8 cellular contexts compared by ENCODE assay signal in genomic region chr22:20964090-20964798, GRCh38. TPM values are rescaled to one million over a fixed set of nuclear protein-coding genes. Genes with fewer than 3 reads are reported as not detected.
DNase-seq lines count a peak whose midpoint lies in the region; TF ChIP-seq lines count a peak whose summit lies in the region.

No MANE protein-coding gene starts in this region.

- no peak overlapping the region for H2BK120ac ChIP-seq in mesenchymal stem cell (ENCODE audit: low read depth, low read length)

- DNase-seq in activated naive CD4-positive, alpha-beta T cell (lab: John Stamatoyannopoulos, UW): no peak
- DNase-seq in MCF 10A (ENCODE audit: unreplicated experiment) (no peak), mesenchymal stem cell (no peak), type B pancreatic cell (ENCODE audit: extremely low spot score, unreplicated experiment) (no peak), SK-N-DZ (ENCODE audit: low spot score) (no peak), NCI-H1417 treated with DMSO at 0.1 percent for 48 hours (lab: John Stamatoyannopoulos, UW) (no peak), H4 (ENCODE audit: low spot score) (no peak)

- H3K4me3 ChIP-seq in mesenchymal stem cell (ENCODE audit: insufficient read depth in 1 of 2, low read depth in 1 of 2, low read length in 2 of 2): peak overlapping the region in 1 of 2 experiments; percentile 53

- H2AFZ ChIP-seq in mesenchymal stem cell (ENCODE audit: low read depth, low read length): no peak overlapping the region

- peaks cover 2% of the 10 kb centered on the region for H3K27me3 Mint-ChIP-seq in activated naive CD4-positive, alpha-beta T cell treated with anti-CD3 and anti-CD28 coated beads, Interleukin-2, amount 50 U/mL, for 24 hours
- H3K27me3 Mint-ChIP-seq in MCF 10A (ENCODE audit: insufficient read depth, unreplicated experiment) (no peaks in the 10 kb centered on the region), type B pancreatic cell (peaks cover 15% of the 10 kb centered on the region)

- no peak overlapping the region for H3K4ac ChIP-seq in mesenchymal stem cell (ENCODE audit: low read depth in 1 of 2, low read length in 2 of 2)

- H3K23ac ChIP-seq in mesenchymal stem cell (ENCODE audit: low read length in 2 of 2): peak overlapping the region in 1 of 2 experiments; percentile 19

- intact Hi-C loops in MCF 10A (cut with micrococcal nuclease): no loop called here

- no peak overlapping the region for H3K9ac ChIP-seq in mesenchymal stem cell (ENCODE audit: low read length)

- no peak overlapping the region for H4K91ac ChIP-seq in mesenchymal stem cell (ENCODE audit: low read length)

- BruUV-seq in MCF 10A (replicated peaks; lab: Mats Ljungman, UMichigan): no TSS peak

- no peak for TF ChIP-seq CTCF in MCF 10A (IDR thresholded peaks at IDR 0.05; ENCODE audit: unreplicated experiment)
- TF ChIP-seq CTCF in type B pancreatic cell (conservative IDR thresholded peaks at IDR 0.05): no peak

- no peaks in the 10 kb centered on the region for H3K36me3 ChIP-seq in mesenchymal stem cell (ENCODE audit: control insufficient read depth in 1 of 2, insufficient read depth in 2 of 2, low read depth in 1 of 2, low read length in 2 of 2)

- no peaks in the 10 kb centered on the region for H3K9me3 ChIP-seq in mesenchymal stem cell (ENCODE audit: control insufficient read depth, low read length)

- 84% methylated on average over 4 of the region's 6 CpGs for WGBS in mesenchymal stem cell

- no peak overlapping the region for H3K27ac Mint-ChIP-seq in activated naive CD4-positive, alpha-beta T cell treated with anti-CD3 and anti-CD28 coated beads, Interleukin-2, amount 50 U/mL, for 24 hours
- H3K27ac Mint-ChIP-seq in MCF 10A (ENCODE audit: low read depth, unreplicated experiment) (no peak overlapping the region), type B pancreatic cell (no peak overlapping the region)

- no peak overlapping the region for H3K27ac ChIP-seq in mesenchymal stem cell (ENCODE audit: low read length, poor library complexity, severe bottlenecking)

- POLR2A ChIA-PET in MCF 10A (lab: Yijun Ruan, JAX): interaction anchor here (1.5 kb wide), 1 partner anchor 18 kb away, joined by 3 read pairs; the partner anchor contains the start of gene LZTR1

- peak overlapping the region; percentile 9 for H4K8ac ChIP-seq in mesenchymal stem cell (ENCODE audit: low read length)

- H2BK12ac ChIP-seq in mesenchymal stem cell (ENCODE audit: low read length in 2 of 2): no peak overlapping the region

- no peak overlapping the region for H2AK5ac ChIP-seq in mesenchymal stem cell (ENCODE audit: low read length, severe bottlenecking)

- peak overlapping the region; percentile 76 for H3K4me3 Mint-ChIP-seq in activated naive CD4-positive, alpha-beta T cell treated with anti-CD3 and anti-CD28 coated beads, Interleukin-2, amount 50 U/mL, for 24 hours
- H3K4me3 Mint-ChIP-seq in MCF 10A (ENCODE audit: unreplicated experiment): peak overlapping the region; percentile 29
- H3K4me3 Mint-ChIP-seq in type B pancreatic cell: peak overlapping the region; percentile 83

- CTCF ChIA-PET in MCF 10A (lab: Yijun Ruan, JAX): interaction anchor here (0.7 kb wide), 1 partner anchor 18 kb away, joined by 5 read pairs; the partner anchor contains the start of gene LZTR1

- H3K4me1 Mint-ChIP-seq in activated naive CD4-positive, alpha-beta T cell treated with anti-CD3 and anti-CD28 coated beads, Interleukin-2, amount 50 U/mL, for 24 hours: peaks cover 8% of the 10 kb centered on the region
- H3K4me1 Mint-ChIP-seq in MCF 10A (ENCODE audit: insufficient read depth, unreplicated experiment) (no peaks in the 10 kb centered on the region), type B pancreatic cell (ENCODE audit: unreplicated experiment) (peaks cover 9% of the 10 kb centered on the region)

- H2BK15ac ChIP-seq in mesenchymal stem cell (ENCODE audit: low read depth, poor library complexity, severe bottlenecking): no peak overlapping the region

- peaks cover 8% of the 10 kb centered on the region for H3K4me1 ChIP-seq in mesenchymal stem cell (ENCODE audit: control insufficient read depth, insufficient read depth, low read depth, low read length)

- no peaks in the 10 kb centered on the region for H3K79me1 ChIP-seq in mesenchymal stem cell (replicated peaks; ENCODE audit: low read length, poor library complexity, severe bottlenecking)

- H3K18ac ChIP-seq in mesenchymal stem cell (ENCODE audit: low read depth in 1 of 2, low read length in 2 of 2): no peak overlapping the region

- no peaks in the 10 kb centered on the region for H3K9me3 Mint-ChIP-seq in activated naive CD4-positive, alpha-beta T cell treated with anti-CD3 and anti-CD28 coated beads, Interleukin-2, amount 50 U/mL, for 24 hours
- H3K9me3 Mint-ChIP-seq in MCF 10A (ENCODE audit: unreplicated experiment) (no peaks in the 10 kb centered on the region), type B pancreatic cell (no peaks in the 10 kb centered on the region)

- no peak overlapping the region for H3K14ac ChIP-seq in mesenchymal stem cell (ENCODE audit: low read length in 2 of 2)

- H3K36me3 Mint-ChIP-seq in activated naive CD4-positive, alpha-beta T cell treated with anti-CD3 and anti-CD28 coated beads, Interleukin-2, amount 50 U/mL, for 24 hours: no peaks in the 10 kb centered on the region
- H3K36me3 Mint-ChIP-seq in MCF 10A (ENCODE audit: insufficient read depth, unreplicated experiment): no peaks in the 10 kb centered on the region
- H3K36me3 Mint-ChIP-seq in type B pancreatic cell: no peaks in the 10 kb centered on the region

- peak overlapping the region; percentile 85 for H3K4me2 ChIP-seq in mesenchymal stem cell (ENCODE audit: low read length, poor library complexity, severe bottlenecking)

- H2BK5ac ChIP-seq in mesenchymal stem cell (ENCODE audit: low read depth, low read length, poor library complexity, severe bottlenecking): no peak overlapping the region

- H3K27me3 ChIP-seq in mesenchymal stem cell (ENCODE audit: control insufficient read depth in 1 of 2, insufficient read depth in 1 of 2, low read length in 2 of 2): peaks cover 33 to 47% of the 10 kb centered on the region in 2 experiments

RNA-seq across cellular contexts. Expression of gene AIFM3, which starts 2.8 kb away (rescaled TPM):
- total RNA-seq in MCF 10A (2022) (1.1 and 1.3 TPM in 2 replicates), type B pancreatic cell (ENCODE audit: low replicate concordance) (0.69 and 2.6 TPM in 2 replicates)
- 0.18 TPM for polyA plus RNA-seq in mesenchymal stem cell (2013, experiment 1 of 2)
- polyA plus RNA-seq in mesenchymal stem cell (2013, experiment 2 of 2): 0.08 TPM
- 3.3 and 5.0 TPM in 2 replicates for polyA plus RNA-seq in SK-N-DZ (2014; cell fraction: cytosol; rRNA removed)
- 18.1 and 21.1 TPM in 2 replicates for polyA plus RNA-seq in SK-N-DZ (2014; cell fraction: nucleus; rRNA removed)
- not detected in 2 replicates for total RNA-seq in H4 (2014; rRNA removed; shearing (Covaris generic))

RNA-seq across cellular contexts. Expression of gene LZTR1, which starts 17.9 kb away (rescaled TPM):
- total RNA-seq in MCF 10A (2022) (49.2 and 57.3 TPM in 2 replicates), type B pancreatic cell (ENCODE audit: low replicate concordance) (60.3 and 102 TPM in 2 replicates)
- polyA plus RNA-seq in mesenchymal stem cell (2013, experiment 1 of 2): 32.0 TPM
- polyA plus RNA-seq in mesenchymal stem cell (2013, experiment 2 of 2): 29.6 TPM
- polyA plus RNA-seq in SK-N-DZ (2014; cell fraction: cytosol; rRNA removed): 27.2 and 32.2 TPM in 2 replicates
- 300 and 350 TPM in 2 replicates for polyA plus RNA-seq in SK-N-DZ (2014; cell fraction: nucleus; rRNA removed)
- total RNA-seq in H4 (2014; rRNA removed; shearing (Covaris generic)): 6.8 and 8.2 TPM in 2 replicates

RNA-seq across cellular contexts. Expression of gene THAP7, which starts 37.7 kb away (rescaled TPM):
- total RNA-seq in MCF 10A (2022) (20.6 and 24.9 TPM in 2 replicates), type B pancreatic cell (ENCODE audit: low replicate concordance) (16.9 and 26.4 TPM in 2 replicates)
- polyA plus RNA-seq in mesenchymal stem cell (2013, experiment 1 of 2): 15.5 TPM
- polyA plus RNA-seq in mesenchymal stem cell (2013, experiment 2 of 2): 15.1 TPM
- polyA plus RNA-seq in SK-N-DZ (2014; cell fraction: cytosol; rRNA removed): 45.0 and 48.4 TPM in 2 replicates
- 81.3 and 92.9 TPM in 2 replicates for polyA plus RNA-seq in SK-N-DZ (2014; cell fraction: nucleus; rRNA removed)
- total RNA-seq in H4 (2014; rRNA removed; shearing (Covaris generic)): 41.8 and 45.8 TPM in 2 replicates

RNA-seq across cellular contexts. Expression of gene CRKL, which starts 47.0 kb away (rescaled TPM):
- 74.0 and 76.1 TPM in 2 replicates for total RNA-seq in MCF 10A (2022)
- 25.1 TPM for polyA plus RNA-seq in mesenchymal stem cell (2013, experiment 1 of 2)
- 25.3 TPM for polyA plus RNA-seq in mesenchymal stem cell (2013, experiment 2 of 2)
- total RNA-seq in type B pancreatic cell (ENCODE audit: low replicate concordance): 64.9 and 78.1 TPM in 2 replicates
- 72.7 and 81.3 TPM in 2 replicates for polyA plus RNA-seq in SK-N-DZ (2014; cell fraction: cytosol; rRNA removed)
- 33.4 and 40.2 TPM in 2 replicates for polyA plus RNA-seq in SK-N-DZ (2014; cell fraction: nucleus; rRNA removed)
- total RNA-seq in H4 (2014; rRNA removed; shearing (Covaris generic)): 25.4 and 27.4 TPM in 2 replicates

RNA-seq across cellular contexts. Expression of gene P2RX6, which starts 50.7 kb away (rescaled TPM):
- total RNA-seq in MCF 10A (2022): 0.19 and 0.22 TPM in 2 replicates
- polyA plus RNA-seq in mesenchymal stem cell (2013, experiment 1 of 2): 1.6 TPM
- 1.5 TPM for polyA plus RNA-seq in mesenchymal stem cell (2013, experiment 2 of 2)
- 0.71 and 2.8 TPM in 2 replicates for total RNA-seq in type B pancreatic cell (ENCODE audit: low replicate concordance)
- polyA plus RNA-seq in SK-N-DZ (2014; cell fraction: cytosol; rRNA removed): 0.71 and 0.73 TPM in 2 replicates
- polyA plus RNA-seq in SK-N-DZ (2014; cell fraction: nucleus; rRNA removed): 5.6 and 7.9 TPM in 2 replicates
- total RNA-seq in H4 (2014; rRNA removed; shearing (Covaris generic)): 2.0 and 4.0 TPM in 2 replicates

Comparison
In these comparisons a context has a peak if more than half of its experiments do, and no peak if none do; other contexts are left out.
1. H3K4me3 Mint-ChIP-seq: peak in every context shown above with its lines; median percentile 83 in type B pancreatic cell; 76 in activated naive CD4-positive, alpha-beta T cell treated with anti-CD3 and anti-CD28 coated beads, Interleukin-2, amount 50 U/mL, for 24 hours; 29 in MCF 10A.